1 cellular context compared by ENCODE assay signal in genomic region chr19:1098177-1099051, GRCh38.
TF ChIP-seq lines count a peak whose summit lies in the region.

No MANE protein-coding gene starts in this region.

TF ChIP-seq in HepG2, 621 proteins besides CTCF, POLR2A, EP300 and RAD21 (continued from another document and continues in another):
- no peak for TF ChIP-seq ZNF512B (CRISPR knock-in tag; IDR thresholded peaks at IDR 0.05; ENCODE audit: borderline replicate concordance)
- no peak for TF ChIP-seq FOXM1 (CRISPR knock-in tag; IDR thresholded peaks at IDR 0.05)
- no peak; the same call in 1 of the 2 replicates for TF ChIP-seq KDM6A (CRISPR knock-in tag; IDR thresholded peaks at IDR 0.05; ENCODE audit: low read depth)
- TF ChIP-seq NCOA2 (CRISPR knock-in tag; IDR thresholded peaks at IDR 0.05) = no peak
- no peak for TF ChIP-seq KLF15 (CRISPR knock-in tag; IDR thresholded peaks at IDR 0.05; ENCODE audit: borderline replicate concordance)
- TF ChIP-seq ELK4 (CRISPR knock-in tag; IDR thresholded peaks at IDR 0.05; ENCODE audit: borderline replicate concordance) = no peak
- TF ChIP-seq NCOR1 (IDR thresholded peaks at IDR 0.05; ENCODE audit: borderline replicate concordance, low read length) = no peak; the same call in none of the 2 replicates
- no peak; the same call in 1 of the 2 replicates for TF ChIP-seq ETV5 (CRISPR knock-in tag; IDR thresholded peaks at IDR 0.05; ENCODE audit: borderline replicate concordance)
- no peak for TF ChIP-seq FLYWCH1 (CRISPR knock-in tag; IDR thresholded peaks at IDR 0.05)
- TF ChIP-seq FOSL2 (CRISPR knock-in tag; IDR thresholded peaks at IDR 0.05) = peak; percentile 26
- no peak for TF ChIP-seq SOX5 (CRISPR knock-in tag; IDR thresholded peaks at IDR 0.05; ENCODE audit: borderline replicate concordance)
- 0 out of 2 replicates have a peak, but pooled peaks have one; percentile 17 for TF ChIP-seq ZNF205 (CRISPR knock-in tag; IDR thresholded peaks at IDR 0.05)
- no peak for TF ChIP-seq ZNF720 (CRISPR knock-in tag; IDR thresholded peaks at IDR 0.05)
- TF ChIP-seq THAP7 (CRISPR knock-in tag; IDR thresholded peaks at IDR 0.05) = peak; percentile 66; the same call in 1 of the 2 replicates
- TF ChIP-seq ZNF543 (CRISPR knock-in tag; IDR thresholded peaks at IDR 0.05) = peak; percentile 87; the same call in 1 of the 2 replicates
- no peak for TF ChIP-seq MLLT10 (CRISPR knock-in tag; IDR thresholded peaks at IDR 0.05)
- TF ChIP-seq BORCS8-MEF2B (CRISPR knock-in tag; IDR thresholded peaks at IDR 0.05) = peak; percentile 81
- no peak for TF ChIP-seq ZNF652 (CRISPR knock-in tag; IDR thresholded peaks at IDR 0.05; ENCODE audit: borderline replicate concordance, low read depth)
- TF ChIP-seq HOXA5 (CRISPR knock-in tag; IDR thresholded peaks at IDR 0.05) = no peak
- TF ChIP-seq YY1 (IDR thresholded peaks at IDR 0.05; ENCODE audit: insufficient read depth, insufficient replicate concordance, low read depth, low read length) = no peak
- no peak for TF ChIP-seq U2AF2 (IDR thresholded peaks at IDR 0.05; ENCODE audit: low read depth, low read length)
- TF ChIP-seq HNF1B (CRISPR knock-in tag; IDR thresholded peaks at IDR 0.05) = no peak; the same call in 1 of the 2 replicates
- TF ChIP-seq ZNF337 (CRISPR knock-in tag; IDR thresholded peaks at IDR 0.05; ENCODE audit: borderline replicate concordance, low read depth) = no peak
- TF ChIP-seq GABPA (IDR thresholded peaks at IDR 0.05; ENCODE audit: low read depth, low read length) = no peak
- TF ChIP-seq GABPA (CRISPR knock-in tag; IDR thresholded peaks at IDR 0.05; ENCODE audit: low read depth) = peak; percentile 51
- no peak for TF ChIP-seq ZHX1 (CRISPR knock-in tag; IDR thresholded peaks at IDR 0.05; ENCODE audit: low read depth)
- peak; percentile 84 for TF ChIP-seq PPARG (CRISPR knock-in tag; conservative IDR thresholded peaks at IDR 0.05)
- TF ChIP-seq GZF1 (CRISPR knock-in tag; IDR thresholded peaks at IDR 0.05) = 0 out of 2 replicates have a peak, but pooled peaks have one; percentile 32
- peak; percentile 61; the same call in 1 of the 2 replicates for TF ChIP-seq ZMYM2 (CRISPR knock-in tag; IDR thresholded peaks at IDR 0.05)
- 0 out of 2 replicates have a peak, but pooled peaks have one; percentile 23 for TF ChIP-seq BCL3 (CRISPR knock-in tag; IDR thresholded peaks at IDR 0.05)
- peak; percentile 65 for TF ChIP-seq POLR2AphosphoS5 (IDR thresholded peaks at IDR 0.05; ENCODE audit: low read depth, low read length)
- no peak; the same call in 1 of the 2 replicates for TF ChIP-seq ZHX2 (IDR thresholded peaks at IDR 0.05; ENCODE audit: low read depth)
- TF ChIP-seq ZHX2 (CRISPR knock-in tag; IDR thresholded peaks at IDR 0.05; ENCODE audit: borderline replicate concordance) = no peak
- TF ChIP-seq ARNT (IDR thresholded peaks at IDR 0.05) = no peak
- TF ChIP-seq ZNF274 (CRISPR knock-in tag; IDR thresholded peaks at IDR 0.05) = no peak
- no peak for TF ChIP-seq ARNT2 (CRISPR knock-in tag; IDR thresholded peaks at IDR 0.05; ENCODE audit: low read depth)
- TF ChIP-seq ZEB1 (IDR thresholded peaks at IDR 0.05; ENCODE audit: insufficient replicate concordance, low read depth) = no peak
- TF ChIP-seq ZNF639 (CRISPR knock-in tag; conservative IDR thresholded peaks at IDR 0.05) = 0 out of 2 replicates have a peak, but pooled peaks have one; percentile 32
- no peak for TF ChIP-seq SIX4 (CRISPR knock-in tag; IDR thresholded peaks at IDR 0.05)
- TF ChIP-seq MTERF4 (CRISPR knock-in tag; IDR thresholded peaks at IDR 0.05) = no peak
- TF ChIP-seq ZBTB43 (CRISPR knock-in tag; conservative IDR thresholded peaks at IDR 0.05) = no peak; the same call in 1 of the 2 replicates
- TF ChIP-seq THAP11 (CRISPR knock-in tag; IDR thresholded peaks at IDR 0.05) = no peak
